17 cellular contexts compared by ENCODE assay signal in genomic region chr2:69848186-69848790, GRCh38. TPM values are rescaled to one million over a fixed set of nuclear protein-coding genes. Genes with fewer than 3 reads are reported as not detected.
DNase-seq lines count a peak whose midpoint lies in the region; ATAC-seq, FAIRE-seq and TF ChIP-seq lines count a peak whose summit lies in the region.
"Had no signal": no experiment of that assay in that cellular context is flagged by ENCODE, and none has a peak within 500 bp of the region (broad histone marks: within the 10 kb centered on the region; RNA-seq: fewer than 3 reads in every experiment).

No MANE protein-coding gene starts in this region.

- no peak overlapping the region for H4K5ac ChIP-seq in H9 (ENCODE audit: insufficient read length, low read depth, low read length)

- H3K4ac ChIP-seq in H9 (ENCODE audit: low read depth, low read length), result no peak overlapping the region

- WGBS in H9 (ENCODE audit: extremely low coverage, insufficient read length, low lambda C conversion rate), result no CpG with 5 or more reads among the region's 7 CpGs
- 81 to 96% methylated on average over 4 to 5 of the region's 7 CpGs for WGBS in endodermal cell (ENCODE audit: insufficient coverage in 1 of 2, insufficient read length in 1 of 2), 2 experiments

- no peak overlapping the region for H4K8ac ChIP-seq in H9 (replicated peaks; ENCODE audit: insufficient read length, low read depth, low read length)

- no peak overlapping the region for H3K14ac ChIP-seq in H9 (ENCODE audit: insufficient read depth, low read length)

- no peak overlapping the region for H2BK12ac ChIP-seq in H9 (ENCODE audit: insufficient read length, low read depth, low read length)

- H3K9me2 ChIP-seq in PC-3 (replicated peaks; ENCODE audit: low read length), result no peaks in the 10 kb centered on the region

- H3K27ac ChIP-seq in H9 (ENCODE audit: insufficient read length, low read depth, low read length) (no peak overlapping the region), PC-3 (ENCODE audit: low read length) (peak overlapping the region; percentile 28), endodermal cell (ENCODE audit: low read depth, low read length) (no peak overlapping the region)

- H2AK5ac ChIP-seq in H9 (ENCODE audit: insufficient read length, low read length), result no peak overlapping the region

- CTCF ChIA-PET in PC-3 (lab: Charles Lee), result interaction anchor here (0.6 kb wide), 1 partner anchor 90 kb away, joined by 4 read pairs; no protein-coding TSS in a partner anchor

- no peaks in the 10 kb centered on the region for H3K27me3 ChIP-seq in H9 (ENCODE audit: insufficient read depth, low read length)
- no peaks in the 10 kb centered on the region for H3K27me3 ChIP-seq in PC-3 (ENCODE audit: low read length)
- H3K27me3 ChIP-seq in endodermal cell (ENCODE audit: control insufficient read depth, insufficient read depth, low read length, poor library complexity, severe bottlenecking), result peaks cover 6% of the 10 kb centered on the region
- H3K27me3 ChIP-seq: BE2C had no signal

- no peak overlapping the region for H2BK20ac ChIP-seq in H9 (ENCODE audit: low read depth, low read length, poor library complexity, severe bottlenecking)

- H3K56ac ChIP-seq in H9 (ENCODE audit: insufficient read length, low read depth, low read length), result no peak overlapping the region

- H2AFZ ChIP-seq in H9 (ENCODE audit: low read length) (no peak overlapping the region), PC-3 (ENCODE audit: low read length) (0 out of 2 replicates have a peak overlapping the region, but pooled peaks have one; percentile 19)

- H3K36me3 ChIP-seq in PC-3 (ENCODE audit: low read depth, low read length) (peaks cover 28% of the 10 kb centered on the region; the same call in 1 of the 2 replicates), endodermal cell (ENCODE audit: control insufficient read depth, insufficient read depth, low read length) (peaks cover 49% of the 10 kb centered on the region)
- H3K36me3 ChIP-seq: BE2C had no signal

- H3K4me1 ChIP-seq in H9 (ENCODE audit: insufficient read depth, low read length) (no peaks in the 10 kb centered on the region), PC-3 (ENCODE audit: insufficient read depth, low read length) (peaks cover 28% of the 10 kb centered on the region), endodermal cell (ENCODE audit: control insufficient read depth, insufficient read depth, low read length) (peaks cover 14% of the 10 kb centered on the region)
- H3K4me1 ChIP-seq: BE2C had no signal

- H2BK15ac ChIP-seq in H9 (ENCODE audit: low read depth, low read length), result no peak overlapping the region

- no peak overlapping the region for H4K91ac ChIP-seq in H9 (ENCODE audit: insufficient read length, low read depth, low read length)

- H3K18ac ChIP-seq in H9 (ENCODE audit: insufficient read length, low read depth, low read length), result no peak overlapping the region

- H3K4me3 Mint-ChIP-seq in H9, result no peak overlapping the region
- H3K4me3 Mint-ChIP-seq in endodermal cell, result no peak overlapping the region
- H3K4me3 Mint-ChIP-seq in progenitor cell of endocrine pancreas (ENCODE audit: low read depth), result no peak overlapping the region
- H3K4me3 Mint-ChIP-seq: CD4-positive, alpha-beta T cell; IgD-negative memory B cell had no signal

- FAIRE-seq in GM19239 (lab: Jason Lieb, UNC), result no peak

- H3K79me2 ChIP-seq in H9 (ENCODE audit: insufficient read depth, low read length) (no peaks in the 10 kb centered on the region), PC-3 (ENCODE audit: low read length) (no peaks in the 10 kb centered on the region)

- intact Hi-C loops in PC-3 (cut with micrococcal nuclease), result no loop called here

- H3K9me3 ChIP-seq in H9 (ENCODE audit: control insufficient read depth, low read depth, low read length) (no peaks in the 10 kb centered on the region), PC-3 (ENCODE audit: low read length) (no peaks in the 10 kb centered on the region), endodermal cell (ENCODE audit: control insufficient read depth, low read length) (no peaks in the 10 kb centered on the region)
- H3K9me3 ChIP-seq: BE2C had no signal

- H3K79me1 ChIP-seq in H9 (ENCODE audit: insufficient read depth, low read depth, low read length, poor library complexity, severe bottlenecking), result no peaks in the 10 kb centered on the region

- H4K20me1 ChIP-seq in H9 (ENCODE audit: control insufficient read depth, insufficient read depth, insufficient read length), result no peaks in the 10 kb centered on the region
- no peaks in the 10 kb centered on the region for H4K20me1 ChIP-seq in PC-3 (ENCODE audit: low read length)

- no TSS peak for BruUV-seq in PC-3 (replicated peaks; lab: Mats Ljungman, UMichigan)

- peak overlapping the region in 2 of 3 experiments; percentile 61 to 69; a peak in 3 of 7 replicates for H3K27ac Mint-ChIP-seq in H9
- peak overlapping the region; percentile 80 for H3K27ac Mint-ChIP-seq in endodermal cell
- peak overlapping the region; percentile 79 for H3K27ac Mint-ChIP-seq in progenitor cell of endocrine pancreas
- H3K27ac Mint-ChIP-seq: CD4-positive, alpha-beta T cell; IgD-negative memory B cell had no signal

- no peak for TF ChIP-seq CTCF in H9 (conservative IDR thresholded peaks at IDR 0.05)
- no peak for TF ChIP-seq CTCF in PC-3 (conservative IDR thresholded peaks at IDR 0.05; ENCODE audit: low read depth, low read length)
- TF ChIP-seq CTCF in endodermal cell (conservative IDR thresholded peaks at IDR 0.05), result no peak
- no peak for TF ChIP-seq CTCF in progenitor cell of endocrine pancreas (IDR thresholded peaks at IDR 0.05; ENCODE audit: unreplicated experiment)

- H3K9me3 Mint-ChIP-seq in H9 (no peaks in the 10 kb centered on the region), endodermal cell (no peaks in the 10 kb centered on the region), progenitor cell of endocrine pancreas (ENCODE audit: low read depth) (no peaks in the 10 kb centered on the region)
- H3K9me3 Mint-ChIP-seq: CD4-positive, alpha-beta T cell; IgD-negative memory B cell had no signal

- H3K36me3 Mint-ChIP-seq in H9 (ENCODE audit: insufficient read depth in 1 of 3, low read depth in 3 of 3), result peaks cover 3 to 60% (median 43%) of the 10 kb centered on the region in 3 experiments; a peak in 5 of 7 replicates
- peaks cover 53% of the 10 kb centered on the region for H3K36me3 Mint-ChIP-seq in endodermal cell (ENCODE audit: low read depth)
- peaks cover 21% of the 10 kb centered on the region for H3K36me3 Mint-ChIP-seq in progenitor cell of endocrine pancreas (ENCODE audit: insufficient read depth)

- H2BK120ac ChIP-seq in H9 (ENCODE audit: low read depth, low read length, poor library complexity, severe bottlenecking), result no peak overlapping the region

- POLR2A ChIA-PET in PC-3 (lab: Charles Lee; ENCODE audit: unreplicated experiment), result no interaction called here

- no peaks in the 10 kb centered on the region for H3K27me3 Mint-ChIP-seq in H9 (ENCODE audit: low read depth)
- H3K27me3 Mint-ChIP-seq in endodermal cell (ENCODE audit: insufficient read depth), result peaks cover 11% of the 10 kb centered on the region
- no peaks in the 10 kb centered on the region for H3K27me3 Mint-ChIP-seq in progenitor cell of endocrine pancreas
- H3K27me3 Mint-ChIP-seq: CD4-positive, alpha-beta T cell; IgD-negative memory B cell had no signal

- DNase-seq in H9, result no peak
- peak; percentile 35 for DNase-seq in PC-3
- DNase-seq in endodermal cell, result no peak
- DNase-seq in progenitor cell of endocrine pancreas (ENCODE audit: low spot score, unreplicated experiment), result no peak
- no peak for DNase-seq in 8988T
- no peak for DNase-seq in GM19239 (ENCODE audit: insufficient read length, low spot score)
- DNase-seq: BE2C; Calu3; CD4-positive, alpha-beta T cell; HCEC 1CT; NCI-H1105; NCI-H187; NCI-H446; SW 1271 had no signal

- ATAC-seq in PC-3, result 0 out of 2 replicates have a peak, but pooled peaks have one; percentile 31
- ATAC-seq in HG02884 (IDR thresholded peaks at IDR 0.05; ENCODE audit: unreplicated experiment), result no peak
- no peak for ATAC-seq in HG02852 (IDR thresholded peaks at IDR 0.05; ENCODE audit: unreplicated experiment)

- no peak overlapping the region for H3K23ac ChIP-seq in H9 (ENCODE audit: insufficient read length, low read depth, low read length)

- H3T11ph ChIP-seq in H9 (ENCODE audit: low read length), result no peak overlapping the region

- H3K4me1 Mint-ChIP-seq in H9 (no peaks in the 10 kb centered on the region), endodermal cell (peaks cover 21% of the 10 kb centered on the region), progenitor cell of endocrine pancreas (ENCODE audit: low read depth) (no peaks in the 10 kb centered on the region)
- H3K4me1 Mint-ChIP-seq: IgD-negative memory B cell had no signal

- H3K23me2 ChIP-seq in H9 (ENCODE audit: insufficient read length, low read depth, low read length, poor library complexity, severe bottlenecking), result no peaks in the 10 kb centered on the region

- no peak overlapping the region for H3K9ac ChIP-seq in H9 (ENCODE audit: extremely low read depth, insufficient read length, low read length)
- no peak overlapping the region for H3K9ac ChIP-seq in PC-3 (ENCODE audit: low read length)
- H3K9ac ChIP-seq in endodermal cell (ENCODE audit: extremely low read depth, low read length, poor library complexity, severe bottlenecking), result no peak overlapping the region

- no peak overlapping the region for H3K4me2 ChIP-seq in H9 (ENCODE audit: insufficient read depth, insufficient read length, low read length)
- no peak overlapping the region for H3K4me2 ChIP-seq in PC-3 (ENCODE audit: low read length)

- H3F3A ChIP-seq in PC-3 (ENCODE audit: low read length, unreplicated experiment), result peaks cover 10% of the 10 kb centered on the region

- H3K4me3 ChIP-seq in PC-3 (ENCODE audit: low read length) (no peak overlapping the region), endodermal cell (ENCODE audit: low read length) (no peak overlapping the region)

- no peak overlapping the region for H2BK5ac ChIP-seq in H9 (ENCODE audit: insufficient read length, low read length)

RNA-seq across cellular contexts. Expression of gene GMCL1, which starts 18.8 kb away (rescaled TPM):
- 18.6 and 20.6 TPM in 2 replicates for total RNA-seq in H9 (2021)
- 12.7 TPM in 2 replicates for total RNA-seq in PC-3 (2014; rRNA removed)
- total RNA-seq in endodermal cell, result 10 to 100 TPM; 19.7 to 25.5 TPM
- 24.0 TPM for polyA plus RNA-seq in endodermal cell (2013, experiment 1 of 2)
- 22.6 TPM for polyA plus RNA-seq in endodermal cell (2013, experiment 2 of 2)
- total RNA-seq in progenitor cell of endocrine pancreas, result 33.1 and 39.2 TPM in 2 replicates

RNA-seq across cellular contexts. Expression of gene SNRNP27, which starts 45.5 kb away (rescaled TPM):
- 47.1 and 53.8 TPM in 2 replicates for total RNA-seq in H9 (2021)
- total RNA-seq in PC-3 (2014; rRNA removed), result 44.1 and 56.3 TPM in 2 replicates
- total RNA-seq in endodermal cell, result 10 to 100 TPM; 56.2 to 64.9 TPM
- polyA plus RNA-seq in endodermal cell (2013, experiment 1 of 2), result 58.2 TPM
- polyA plus RNA-seq in endodermal cell (2013, experiment 2 of 2), result 53.0 TPM
- 46.7 and 47.2 TPM in 2 replicates for total RNA-seq in progenitor cell of endocrine pancreas
